Comparison of ENCODE assay signal across 16 cellular contexts in the genomic region with DNA sequence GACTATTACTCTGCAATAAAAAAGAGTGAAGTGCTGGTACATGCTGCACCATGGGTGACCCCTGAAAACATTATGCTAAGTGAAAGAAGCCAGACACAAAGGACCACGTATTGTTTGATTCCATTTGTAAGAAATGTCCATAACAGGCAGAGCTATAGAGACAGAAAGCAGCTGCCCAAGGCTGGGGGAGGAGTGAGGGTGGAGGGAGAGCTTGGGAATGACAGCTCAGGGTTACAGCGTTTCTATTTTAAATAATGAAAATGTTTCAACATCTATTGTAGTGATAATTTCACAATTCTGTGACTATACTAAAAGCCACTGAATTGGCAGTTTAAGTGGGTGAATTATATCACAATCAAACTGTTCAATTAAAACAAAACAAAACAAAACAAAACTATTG.
"Had no signal": no experiment of that assay in that cellular context is flagged by ENCODE, and none has a peak within 500 bp of the region (broad histone marks: within the 10 kb centered on the region; RNA-seq: fewer than 3 reads in every experiment).

No MANE protein-coding gene starts in this region.

- H3K4me3 ChIP-seq: adrenal gland, esophagus muscularis mucosa, heart left ventricle had no signal

- H3K36me3 ChIP-seq: adrenal gland, esophagus muscularis mucosa, heart left ventricle had no signal

- H3K27ac Mint-ChIP-seq: activated CD8-positive, alpha-beta T cell treated with anti-CD3 and anti-CD28 coated beads, Interleukin-2, amount 10 ng/mL, durations not matched to agents 7 days and 5 days; activated naive CD4-positive, alpha-beta T cell treated with anti-CD3 and anti-CD28 coated beads, Interleukin-2, amount 50 U/mL, for 24 hours; stimulated activated memory B cell treated with anti-CD40 and anti-IgM and Interleukin-4, amounts not matched to agents 10 μg/mL and 1 μg/mL and 100 μg/mL, for 72 hours; T-helper 17 cell; WTC11 had no signal

- H3K4me1 Mint-ChIP-seq: activated naive CD4-positive, alpha-beta T cell treated with anti-CD3 and anti-CD28 coated beads, Interleukin-2, amount 50 U/mL, for 24 hours; stimulated activated memory B cell treated with anti-CD40 and anti-IgM and Interleukin-4, amounts not matched to agents 10 μg/mL and 1 μg/mL and 100 μg/mL, for 72 hours; T-helper 17 cell had no signal

- H3K27me3 Mint-ChIP-seq: activated naive CD4-positive, alpha-beta T cell treated with anti-CD3 and anti-CD28 coated beads, Interleukin-2, amount 50 U/mL, for 24 hours; stimulated activated memory B cell treated with anti-CD40 and anti-IgM and Interleukin-4, amounts not matched to agents 10 μg/mL and 1 μg/mL and 100 μg/mL, for 72 hours; T-helper 17 cell had no signal

- H3K9me3 ChIP-seq: adrenal gland had no signal

- H3K9me3 Mint-ChIP-seq: activated naive CD4-positive, alpha-beta T cell treated with anti-CD3 and anti-CD28 coated beads, Interleukin-2, amount 50 U/mL, for 24 hours; stimulated activated memory B cell treated with anti-CD40 and anti-IgM and Interleukin-4, amounts not matched to agents 10 μg/mL and 1 μg/mL and 100 μg/mL, for 72 hours had no signal

- H3K27ac ChIP-seq: adrenal gland, esophagus muscularis mucosa, heart left ventricle had no signal

- ATAC-seq: activated CD8-positive, alpha-beta T cell treated with anti-CD3 and anti-CD28 coated beads, Interleukin-2, amount 10 ng/mL, durations not matched to agents 7 days and 5 days; heart left ventricle; sciatic nerve; stimulated activated memory B cell treated with anti-CD40 and anti-IgM and Interleukin-4, amounts not matched to agents 10 μg/mL and 1 μg/mL and 100 μg/mL, for 72 hours; T-helper 17 cell; WTC11 had no signal

- H3K27me3 ChIP-seq: adrenal gland, esophagus muscularis mucosa, heart left ventricle had no signal

- H3K4me3 Mint-ChIP-seq: activated CD8-positive, alpha-beta T cell treated with anti-CD3 and anti-CD28 coated beads, Interleukin-2, amount 10 ng/mL, durations not matched to agents 7 days and 5 days; activated naive CD4-positive, alpha-beta T cell treated with anti-CD3 and anti-CD28 coated beads, Interleukin-2, amount 50 U/mL, for 24 hours; nephron progenitor cell; stimulated activated memory B cell treated with anti-CD40 and anti-IgM and Interleukin-4, amounts not matched to agents 10 μg/mL and 1 μg/mL and 100 μg/mL, for 72 hours; T-helper 17 cell; WTC11 had no signal

- H3K36me3 Mint-ChIP-seq: activated naive CD4-positive, alpha-beta T cell treated with anti-CD3 and anti-CD28 coated beads, Interleukin-2, amount 50 U/mL, for 24 hours; stimulated activated memory B cell treated with anti-CD40 and anti-IgM and Interleukin-4, amounts not matched to agents 10 μg/mL and 1 μg/mL and 100 μg/mL, for 72 hours; WTC11 had no signal

- DNase-seq: activated CD4-positive, alpha-beta T cell treated with anti-CD3 and anti-CD28 coated beads for 48 hours; activated CD8-positive, alpha-beta memory T cell treated with anti-CD3 and anti-CD28 coated beads, Interleukin-2, amount 50 U/mL, for 4 hours; activated CD8-positive, alpha-beta T cell treated with anti-CD3 and anti-CD28 coated beads, Interleukin-2, amount 10 ng/mL, durations not matched to agents 7 days and 5 days; activated effector memory CD4-positive, alpha-beta T cell treated with anti-CD3 and anti-CD28 coated beads, Interleukin-2, amount 50 U/mL, for 16 hours; activated T-cell treated with anti-CD3 and anti-CD28 coated beads, Interleukin-2, amount 50 U/mL, for 48 hours; caudate nucleus; foreskin melanocyte; heart left ventricle; nephron progenitor cell; T-helper 17 cell had no signal
